12 cellular contexts compared by ENCODE assay signal in genomic region chr5:27315541-27316282, GRCh38.
DNase-seq lines count a peak whose midpoint lies in the region; ATAC-seq and TF ChIP-seq lines count a peak whose summit lies in the region.
"Had no signal": no experiment of that assay in that cellular context is flagged by ENCODE, and none has a peak within 500 bp of the region (broad histone marks: within the 10 kb centered on the region; RNA-seq: fewer than 3 reads in every experiment).

No MANE protein-coding gene starts in this region.

- H3K27me3 Mint-ChIP-seq in WTC11 (ENCODE audit: low read depth) = no peaks in the 10 kb centered on the region
- H3K27me3 Mint-ChIP-seq in activated CD8-positive, alpha-beta memory T cell treated with anti-CD3 and anti-CD28 coated beads, Interleukin-2, amount 10 ng/mL, durations not matched to agents 7 days and 5 days = no peaks in the 10 kb centered on the region
- H3K27me3 Mint-ChIP-seq: CD8-positive, alpha-beta memory T cell had no signal

- H3K4me1 Mint-ChIP-seq in WTC11 = peaks cover 58% of the 10 kb centered on the region
- no peaks in the 10 kb centered on the region for H3K4me1 Mint-ChIP-seq in activated CD8-positive, alpha-beta memory T cell treated with anti-CD3 and anti-CD28 coated beads, Interleukin-2, amount 10 ng/mL, durations not matched to agents 7 days and 5 days
- H3K4me1 Mint-ChIP-seq: CD8-positive, alpha-beta memory T cell had no signal

- H3K9me3 ChIP-seq in HUES48 (ENCODE audit: control insufficient read depth, insufficient read depth, low read length) (no peaks in the 10 kb centered on the region), iPS-18a (ENCODE audit: control insufficient read depth, low read depth, low read length) (no peaks in the 10 kb centered on the region)

- H3K36me3 Mint-ChIP-seq in WTC11 = no peaks in the 10 kb centered on the region; the same call in 1 of the 2 replicates
- H3K36me3 Mint-ChIP-seq in activated CD8-positive, alpha-beta memory T cell treated with anti-CD3 and anti-CD28 coated beads, Interleukin-2, amount 10 ng/mL, durations not matched to agents 7 days and 5 days = no peaks in the 10 kb centered on the region
- H3K36me3 Mint-ChIP-seq: CD8-positive, alpha-beta memory T cell; type B pancreatic cell had no signal

- H3K4me1 ChIP-seq in HUES48 (ENCODE audit: control insufficient read depth, insufficient read depth, low read length) (peaks cover 49% of the 10 kb centered on the region), iPS-18a (ENCODE audit: control insufficient read depth, low read depth, low read length) (peaks cover 57% of the 10 kb centered on the region)

- no peak overlapping the region for H3K4me3 ChIP-seq in BJ (ENCODE audit: low read depth, low read length)
- no peak overlapping the region for H3K4me3 ChIP-seq in HUES48 (ENCODE audit: low read depth, low read length)
- peak overlapping the region; percentile 34 for H3K4me3 ChIP-seq in iPS-18a (ENCODE audit: low read length)

- peak; percentile 80 for ATAC-seq in WTC11
- ATAC-seq in activated CD8-positive, alpha-beta memory T cell treated with anti-CD3 and anti-CD28 coated beads, Interleukin-2, amount 10 ng/mL, durations not matched to agents 7 days and 5 days = no peak
- no peak for ATAC-seq in GM21528 (IDR thresholded peaks at IDR 0.05; ENCODE audit: low FRiP score, unreplicated experiment)
- ATAC-seq: activated T-cell treated with anti-CD3 and anti-CD28 coated beads, Interleukin-2, amount 50 U/mL, for 72 hours had no signal

- POLR2A ChIA-PET in BJ (lab: Charles Lee) = no interaction called here
- POLR2A ChIA-PET in WTC11 (lab: Charles Lee) = no interaction called here

- CTCF ChIA-PET in BJ (lab: Yijun Ruan, JAX) (no interaction called here), WTC11 (lab: Charles Lee) (no interaction called here)
- CTCF ChIA-PET in activated CD8-positive, alpha-beta memory T cell treated with anti-CD3 and anti-CD28 coated beads, Interleukin-2, amount 10 ng/mL, durations not matched to agents 7 days and 5 days (lab: Charles Lee) = no interaction called here

- DNase-seq in BJ (ENCODE audit: low read depth) (peak; percentile 37), WTC11 (ENCODE audit: low spot score) (peak; percentile 12), RPMI8226 (no peak)
- DNase-seq in activated CD8-positive, alpha-beta memory T cell treated with anti-CD3 and anti-CD28 coated beads, Interleukin-2, amount 10 ng/mL, durations not matched to agents 7 days and 5 days = no peak
- no peak for DNase-seq in activated naive CD4-positive, alpha-beta T cell treated with Interleukin-2 at 50 U/mL for 16 hours
- DNase-seq: activated T-cell treated with anti-CD3 and anti-CD28 coated beads, Interleukin-2, amount 50 U/mL, for 72 hours; CD8-positive, alpha-beta memory T cell; T-helper 9 cell had no signal

- peaks cover 17% of the 10 kb centered on the region for H3K9me3 Mint-ChIP-seq in WTC11
- H3K9me3 Mint-ChIP-seq in activated CD8-positive, alpha-beta memory T cell treated with anti-CD3 and anti-CD28 coated beads, Interleukin-2, amount 10 ng/mL, durations not matched to agents 7 days and 5 days (ENCODE audit: low read depth) = peaks cover 10% of the 10 kb centered on the region

- no peaks in the 10 kb centered on the region for H3K36me3 ChIP-seq in BJ (ENCODE audit: control insufficient read depth, insufficient read depth, low read length)
- H3K36me3 ChIP-seq in HUES48 (ENCODE audit: control insufficient read depth, insufficient read depth, low read length) = no peaks in the 10 kb centered on the region
- H3K36me3 ChIP-seq in iPS-18a (ENCODE audit: control insufficient read depth, low read depth, low read length) = no peaks in the 10 kb centered on the region

- no peak overlapping the region for H3K9ac ChIP-seq in HUES48 (ENCODE audit: low read depth, low read length)
- H3K9ac ChIP-seq in iPS-18a (ENCODE audit: low read length) = no peak overlapping the region

- no peak for TF ChIP-seq CTCF in BJ (IDR thresholded peaks at IDR 0.05; ENCODE audit: insufficient read depth, low read depth, low read length)
- no peak for TF ChIP-seq CTCF in WTC11 (IDR thresholded peaks at IDR 0.05)

- H3K27ac ChIP-seq in HUES48 (ENCODE audit: low read depth, low read length) (peak overlapping the region; percentile 60), iPS-18a (ENCODE audit: low read length) (no peak overlapping the region)

- H3K27ac Mint-ChIP-seq in WTC11 = no peak overlapping the region
- no peak overlapping the region for H3K27ac Mint-ChIP-seq in activated CD8-positive, alpha-beta memory T cell treated with anti-CD3 and anti-CD28 coated beads, Interleukin-2, amount 10 ng/mL, durations not matched to agents 7 days and 5 days
- H3K27ac Mint-ChIP-seq: activated T-cell treated with anti-CD3 and anti-CD28 coated beads, Interleukin-2, amount 50 U/mL, for 72 hours; CD8-positive, alpha-beta memory T cell; type B pancreatic cell had no signal

- H3K27me3 ChIP-seq in BJ (ENCODE audit: control insufficient read depth, insufficient read depth, low read length) (no peaks in the 10 kb centered on the region), HUES48 (ENCODE audit: control insufficient read depth, insufficient read depth, low read length) (no peaks in the 10 kb centered on the region), iPS-18a (ENCODE audit: control insufficient read depth, insufficient read depth, low read length) (no peaks in the 10 kb centered on the region)

- no peak overlapping the region for H3K4me3 Mint-ChIP-seq in WTC11
- H3K4me3 Mint-ChIP-seq in activated CD8-positive, alpha-beta memory T cell treated with anti-CD3 and anti-CD28 coated beads, Interleukin-2, amount 10 ng/mL, durations not matched to agents 7 days and 5 days = no peak overlapping the region
- H3K4me3 Mint-ChIP-seq: activated T-cell treated with anti-CD3 and anti-CD28 coated beads, Interleukin-2, amount 50 U/mL, for 72 hours; CD8-positive, alpha-beta memory T cell; type B pancreatic cell had no signal

TF ChIP-seq in WTC11, 78 proteins besides CTCF, POLR2A, EP300 and RAD21 (continues in another document):
- no peak for TF ChIP-seq RORB (CRISPR knock-in tag; IDR thresholded peaks at IDR 0.05)
- no peak for TF ChIP-seq TEAD1 (CRISPR knock-in tag; IDR thresholded peaks at IDR 0.05)
- no peak for TF ChIP-seq GABPB1 (CRISPR knock-in tag; IDR thresholded peaks at IDR 0.05)
- TF ChIP-seq STAT6 (CRISPR knock-in tag; conservative IDR thresholded peaks at IDR 0.05; ENCODE audit: low read depth) = no peak
- TF ChIP-seq CREM (CRISPR knock-in tag; IDR thresholded peaks at IDR 0.05) = no peak
- TF ChIP-seq, protein P1, sequence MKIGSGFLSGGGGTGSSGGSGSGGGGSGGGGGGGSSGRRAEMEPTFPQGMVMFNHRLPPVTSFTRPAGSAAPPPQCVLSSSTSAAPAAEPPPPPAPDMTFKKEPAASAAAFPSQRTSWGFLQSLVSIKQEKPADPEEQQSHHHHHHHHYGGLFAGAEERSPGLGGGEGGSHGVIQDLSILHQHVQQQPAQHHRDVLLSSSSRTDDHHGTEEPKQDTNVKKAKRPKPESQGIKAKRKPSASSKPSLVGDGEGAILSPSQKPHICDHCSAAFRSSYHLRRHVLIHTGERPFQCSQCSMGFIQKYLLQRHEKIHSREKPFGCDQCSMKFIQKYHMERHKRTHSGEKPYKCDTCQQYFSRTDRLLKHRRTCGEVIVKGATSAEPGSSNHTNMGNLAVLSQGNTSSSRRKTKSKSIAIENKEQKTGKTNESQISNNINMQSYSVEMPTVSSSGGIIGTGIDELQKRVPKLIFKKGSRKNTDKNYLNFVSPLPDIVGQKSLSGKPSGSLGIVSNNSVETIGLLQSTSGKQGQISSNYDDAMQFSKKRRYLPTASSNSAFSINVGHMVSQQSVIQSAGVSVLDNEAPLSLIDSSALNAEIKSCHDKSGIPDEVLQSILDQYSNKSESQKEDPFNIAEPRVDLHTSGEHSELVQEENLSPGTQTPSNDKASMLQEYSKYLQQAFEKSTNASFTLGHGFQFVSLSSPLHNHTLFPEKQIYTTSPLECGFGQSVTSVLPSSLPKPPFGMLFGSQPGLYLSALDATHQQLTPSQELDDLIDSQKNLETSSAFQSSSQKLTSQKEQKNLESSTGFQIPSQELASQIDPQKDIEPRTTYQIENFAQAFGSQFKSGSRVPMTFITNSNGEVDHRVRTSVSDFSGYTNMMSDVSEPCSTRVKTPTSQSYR (CRISPR knock-in tag; IDR thresholded peaks at IDR 0.05) = no peak
- no peak for TF ChIP-seq IRF2 (CRISPR knock-in tag; IDR thresholded peaks at IDR 0.05; ENCODE audit: borderline replicate concordance, low read depth)
- TF ChIP-seq HMGXB4 (CRISPR knock-in tag; IDR thresholded peaks at IDR 0.05) = no peak

Comparison
In these comparisons a context has a peak if more than half of its experiments do, and no peak if none do; other contexts are left out.
1. DNase-seq: peak in BJ (single experiment) and WTC11 (single experiment); none in RPMI8226 (single experiment), activated CD8-positive, alpha-beta memory T cell treated with anti-CD3 and anti-CD28 coated beads, Interleukin-2, amount 10 ng/mL, durations not matched to agents 7 days and 5 days (single experiment) and activated naive CD4-positive, alpha-beta T cell treated with Interleukin-2 at 50 U/mL for 16 hours (single experiment).